10 cellular contexts compared by ENCODE assay signal in genomic region chr2:187143537-187143936, GRCh38.
"Had no signal": no experiment of that assay in that cellular context is flagged by ENCODE, and none has a peak within 500 bp of the region (broad histone marks: within the 10 kb centered on the region; RNA-seq: fewer than 3 reads in every experiment).

No MANE protein-coding gene starts in this region.

- H3K9ac ChIP-seq: GM23248, KMS-11 had no signal

- H3K27ac ChIP-seq: GM23248, KMS-11 had no signal

- H3K9me3 ChIP-seq: HAP-1 had no signal

- H3K27ac Mint-ChIP-seq: HFFc6 had no signal

- H3K4me2 ChIP-seq: KMS-11 had no signal

- H3K4me1 ChIP-seq: HAP-1 had no signal

- DNase-seq: GM23248, GOT3, H7, HFFc6, Karpas-422, KBM-7 had no signal

- ATAC-seq: HCT116 had no signal

- H2AFZ ChIP-seq: GM23248 had no signal

- H3K36me3 ChIP-seq: HAP-1 had no signal

- FAIRE-seq: HTR-8/SVneo had no signal

- H3K4me3 Mint-ChIP-seq: HFFc6 had no signal

- H3K9me3 Mint-ChIP-seq: HFFc6 had no signal

- H3K4me3 ChIP-seq: GM23248, HAP-1 had no signal
